ENCODE assay signal across 21 cellular contexts in genomic region chr5:150723845-150724244, GRCh38. TPM values are rescaled to one million over a fixed set of nuclear protein-coding genes. Genes with fewer than 3 reads are reported as not detected.
DNase-seq lines count a peak whose midpoint lies in the region; TF ChIP-seq lines count a peak whose summit lies in the region.
"Had no signal": no experiment of that assay in that cellular context is flagged by ENCODE, and none has a peak within 500 bp of the region (broad histone marks: within the 10 kb centered on the region; RNA-seq: fewer than 3 reads in every experiment).

No MANE protein-coding gene starts in this region.

- H3K27me3 Mint-ChIP-seq in activated CD4-positive, alpha-beta T cell treated with anti-CD3 and anti-CD28 coated beads, Interleukin-2, amount 10 ng/mL, durations not matched to agents 7 days and 5 days, result no peaks in the 10 kb centered on the region
- H3K27me3 Mint-ChIP-seq: IgD-negative memory B cell had no signal

- CTCF ChIA-PET in activated CD4-positive, alpha-beta T cell treated with anti-CD3 and anti-CD28 coated beads, Interleukin-2, amount 10 ng/mL, durations not matched to agents 7 days and 5 days (lab: Charles Lee), result interaction anchor here (1.7 kb wide), 1 partner anchor 23 kb away, joined by 5 read pairs; the partner anchor contains the start of gene RBM22

- no peaks in the 10 kb centered on the region for H3K27me3 ChIP-seq in ACC112 (ENCODE audit: insufficient read depth, low read length)

- H3K4me1 Mint-ChIP-seq in activated CD4-positive, alpha-beta T cell treated with anti-CD3 and anti-CD28 coated beads, Interleukin-2, amount 10 ng/mL, durations not matched to agents 7 days and 5 days, result no peaks in the 10 kb centered on the region
- H3K4me1 Mint-ChIP-seq: IgD-negative memory B cell had no signal

- H3K79me2 ChIP-seq in ACC112 (ENCODE audit: control insufficient read depth, insufficient read depth, low read length, unreplicated experiment), result peaks cover 3% of the 10 kb centered on the region

- peaks cover 43% of the 10 kb centered on the region for H3K36me3 ChIP-seq in ACC112 (ENCODE audit: insufficient read depth, low read length)

- no peak overlapping the region for H3K4me3 Mint-ChIP-seq in activated CD4-positive, alpha-beta T cell treated with anti-CD3 and anti-CD28 coated beads, Interleukin-2, amount 10 ng/mL, durations not matched to agents 7 days and 5 days
- H3K4me3 Mint-ChIP-seq: IgD-negative memory B cell had no signal

- H3K4me3 ChIP-seq in ACC112 (ENCODE audit: low read depth, low read length), result no peak overlapping the region
- H3K4me3 ChIP-seq in fibroblast of mammary gland (ENCODE audit: control insufficient read depth, low read depth, low read length), result no peak overlapping the region
- H3K4me3 ChIP-seq: HAP-1, SK-N-MC had no signal

- H3K27ac ChIP-seq in ACC112 (ENCODE audit: low read depth, low read length), result 0 out of 2 replicates have a peak overlapping the region, but pooled peaks have one; percentile 4
- H3K27ac ChIP-seq in VCaP, result peak overlapping the region; percentile 44
- H3K27ac ChIP-seq: C4-2B, SK-N-MC had no signal

- peak; percentile 75 for DNase-seq in HCEC 1CT
- peak; percentile 18 for DNase-seq in fibroblast of mammary gland (ENCODE audit: low read depth)
- no peak for DNase-seq in NCI-H2029 (lab: John Stamatoyannopoulos, UW)
- DNase-seq in cerebellar nuclear complex (lab: John Stamatoyannopoulos, UW), result no peak
- DNase-seq in activated CD4-positive, alpha-beta T cell treated with anti-CD3 and anti-CD28 coated beads, Interleukin-2, amount 10 ng/mL, durations not matched to agents 7 days and 5 days, result no peak
- DNase-seq: GDM1, MV-4-11, NCI-H1694, NCI-H2081 treated with DMSO at 0.1 percent for 48 hours, NCI-H2171 treated with DMSO at 0.1 percent for 48 hours, NCI-H446, NCI-H526 treated with DMSO at 0.1 percent for 48 hours, OCI-M1, SHP77, SW 1271 had no signal

- POLR2A ChIA-PET in activated CD4-positive, alpha-beta T cell treated with anti-CD3 and anti-CD28 coated beads, Interleukin-2, amount 10 ng/mL, durations not matched to agents 7 days and 5 days (lab: Charles Lee), result no interaction called here

- H2AFZ ChIP-seq in ACC112 (ENCODE audit: low read length, unreplicated experiment), result no peak overlapping the region

- H3K4me1 ChIP-seq in ACC112 (ENCODE audit: control insufficient read depth, insufficient read depth, low read length, unreplicated experiment), result peaks cover 13% of the 10 kb centered on the region

- TF ChIP-seq CTCF in VCaP (conservative IDR thresholded peaks at IDR 0.05) (no peak), fibroblast of mammary gland (conservative IDR thresholded peaks at IDR 0.05; ENCODE audit: control insufficient read depth, insufficient read depth, low read depth, low read length) (no peak)

- H3K36me3 Mint-ChIP-seq in activated CD4-positive, alpha-beta T cell treated with anti-CD3 and anti-CD28 coated beads, Interleukin-2, amount 10 ng/mL, durations not matched to agents 7 days and 5 days (ENCODE audit: low read depth), result peaks cover 49% of the 10 kb centered on the region

- H3K9me3 Mint-ChIP-seq in activated CD4-positive, alpha-beta T cell treated with anti-CD3 and anti-CD28 coated beads, Interleukin-2, amount 10 ng/mL, durations not matched to agents 7 days and 5 days, result no peaks in the 10 kb centered on the region
- H3K9me3 Mint-ChIP-seq: IgD-negative memory B cell had no signal

- no peak overlapping the region for H3K27ac Mint-ChIP-seq in activated CD4-positive, alpha-beta T cell treated with anti-CD3 and anti-CD28 coated beads, Interleukin-2, amount 10 ng/mL, durations not matched to agents 7 days and 5 days
- H3K27ac Mint-ChIP-seq: IgD-negative memory B cell had no signal

RNA-seq across cellular contexts. Expression of gene RBM22, which starts 23.0 kb away (rescaled TPM):
- 10 to 100 TPM; 61.9 to 65.6 TPM for total RNA-seq in activated CD4-positive, alpha-beta T cell treated with anti-CD3 and anti-CD28 coated beads, Interleukin-2, amount 10 ng/mL, durations not matched to agents 7 days and 5 days

RNA-seq across cellular contexts. Expression of gene DCTN4, which starts 35.0 kb away (rescaled TPM):
- total RNA-seq in activated CD4-positive, alpha-beta T cell treated with anti-CD3 and anti-CD28 coated beads, Interleukin-2, amount 10 ng/mL, durations not matched to agents 7 days and 5 days, result 10 to 100 TPM; 38.7 to 45.6 TPM

RNA-seq across cellular contexts. Expression of gene SMIM3, which starts 54.7 kb away (rescaled TPM):
- total RNA-seq in activated CD4-positive, alpha-beta T cell treated with anti-CD3 and anti-CD28 coated beads, Interleukin-2, amount 10 ng/mL, durations not matched to agents 7 days and 5 days, result 1 to 10 TPM; 8.4 to 8.9 TPM

Comparison
In these comparisons a context has a peak if more than half of its experiments do, and no peak if none do; other contexts are left out.
1. DNase-seq: peak in HCEC 1CT (single experiment) and fibroblast of mammary gland (single experiment); none in NCI-H2029 (single experiment), cerebellar nuclear complex (0 of 2) and activated CD4-positive, alpha-beta T cell treated with anti-CD3 and anti-CD28 coated beads, Interleukin-2, amount 10 ng/mL, durations not matched to agents 7 days and 5 days (single experiment).